Comparison of ENCODE assay signal across 35 cellular contexts in the genomic region with DNA sequence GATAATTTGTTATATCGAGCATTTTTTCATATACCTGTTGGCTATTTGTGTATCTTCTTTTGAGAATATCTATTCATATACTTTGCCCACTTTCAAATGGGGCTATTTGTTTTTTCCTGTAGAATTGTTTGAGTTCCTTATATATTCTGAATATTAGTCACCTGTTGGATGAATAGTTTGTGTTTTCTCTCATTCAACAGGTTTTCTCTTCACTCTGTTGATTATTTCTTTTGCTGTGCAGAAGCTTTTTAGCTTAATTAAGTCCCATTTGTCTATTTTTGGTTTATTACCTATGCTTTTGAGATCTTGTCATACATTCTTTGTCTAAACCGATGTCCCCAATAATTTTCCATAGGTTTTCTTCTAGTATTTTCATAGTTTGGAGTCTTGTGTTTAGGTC.
"Had no signal": no experiment of that assay in that cellular context is flagged by ENCODE, and none has a peak within 500 bp of the region (broad histone marks: within the 10 kb centered on the region; RNA-seq: fewer than 3 reads in every experiment).

No MANE protein-coding gene starts in this region.

- H3K36me3 ChIP-seq: MG63 had no signal

- H3K4me3 ChIP-seq: MG63 had no signal

- DNase-seq: Karpas-422, Kasumi-1, MG63, MM.1S, MV-4-11, NCI-H1048, NCI-H1092, NCI-H1092 treated with DMSO at 0.1 percent for 48 hours, NCI-H1105, NCI-H1105 treated with DMSO at 0.1 percent for 48 hours, NCI-H1417, NCI-H1417 treated with DMSO at 0.1 percent for 48 hours, NCI-H1436, NCI-H1436 treated with DMSO at 0.1 percent for 48 hours, NCI-H146, NCI-H1694, NCI-H1694 treated with DMSO at 0.1 percent for 48 hours, NCI-H187, NCI-H187 treated with DMSO at 0.1 percent for 48 hours, NCI-H1930, NCI-H2029, NCI-H2029 treated with DMSO at 0.1 percent for 48 hours, NCI-H2081, NCI-H2081 treated with DMSO at 0.1 percent for 48 hours, NCI-H2107, NCI-H2171, NCI-H2171 treated with DMSO at 0.1 percent for 48 hours, NCI-H2227 treated with DMSO at 0.1 percent for 48 hours, NCI-H226, NCI-H345, NCI-H446, NCI-H446 treated with DMSO at 0.1 percent for 48 hours, NCI-H510A, NCI-H510A treated with DMSO at 0.1 percent for 48 hours, NCI-H524 had no signal

- H3K9me3 ChIP-seq: MG63 had no signal
